ENCODE assay signal across 1 cellular context in genomic region chr5:146192571-146193043, GRCh38.
TF ChIP-seq lines count a peak whose summit lies in the region.

No MANE protein-coding gene starts in this region.

TF ChIP-seq in K562, 482 proteins besides CTCF, POLR2A, EP300 and RAD21 (continued from another document and continues in another):
- TF ChIP-seq EGR1 (conservative IDR thresholded peaks at IDR 0.05) (no peak), SMARCC2 (IDR thresholded peaks at IDR 0.05; ENCODE audit: low read depth) (peak; percentile 43; the same call in 1 of the 2 replicates), PHF8 (IDR thresholded peaks at IDR 0.05; ENCODE audit: borderline replicate concordance, low read length) (no peak), C11orf30 (IDR thresholded peaks at IDR 0.05; ENCODE audit: low read depth) (peak; percentile 27; the same call in 1 of the 2 replicates), ZNF592 (IDR thresholded peaks at IDR 0.05) (peak; percentile 41; the same call in 1 of the 2 replicates), BRD9 (IDR thresholded peaks at IDR 0.05; ENCODE audit: low read depth, partially characterized antibody) (peak; percentile 47), ELK1 (CRISPR knock-in tag; IDR thresholded peaks at IDR 0.05) (no peak), RERE (CRISPR knock-in tag; IDR thresholded peaks at IDR 0.05; ENCODE audit: borderline replicate concordance) (no peak), NUFIP1 (IDR thresholded peaks at IDR 0.05; ENCODE audit: partially characterized antibody) (no peak), ZNF717 (CRISPR knock-in tag; IDR thresholded peaks at IDR 0.05) (no peak), MTF1 (CRISPR knock-in tag; IDR thresholded peaks at IDR 0.05; ENCODE audit: borderline replicate concordance) (no peak), NKRF (IDR thresholded peaks at IDR 0.05; ENCODE audit: borderline replicate concordance) (no peak), TAF15 (IDR thresholded peaks at IDR 0.05; ENCODE audit: low read depth, low read length) (no peak), SRSF9 (IDR thresholded peaks at IDR 0.05; ENCODE audit: borderline replicate concordance, low read depth, low read length) (no peak), RCOR1 (IDR thresholded peaks at IDR 0.05; ENCODE audit: borderline replicate concordance in 1 of 2, low read depth in 2 of 2, low read length in 2 of 2) (0 out of 4 replicates have a peak, but pooled peaks of 1 of the 2 experiments have one; percentile 22), TSC22D4 (tag; IDR thresholded peaks at IDR 0.05) (no peak), ZNF124 (CRISPR knock-in tag; IDR thresholded peaks at IDR 0.05) (no peak), ZNF408 (CRISPR knock-in tag; IDR thresholded peaks at IDR 0.05; ENCODE audit: low read depth) (no peak), FOXO4 (CRISPR knock-in tag; IDR thresholded peaks at IDR 0.05) (no peak), CEBPB (tag; IDR thresholded peaks at IDR 0.05) (peak; percentile 64; the same call in 1 of the 2 replicates), HDGF (IDR thresholded peaks at IDR 0.05) (no peak), ATF6 (CRISPR knock-in tag; IDR thresholded peaks at IDR 0.05) (no peak), TFAM (CRISPR knock-in tag; conservative IDR thresholded peaks at IDR 0.05) (no peak), KDM4B (IDR thresholded peaks at IDR 0.05; ENCODE audit: borderline replicate concordance in 2 of 2, low read depth in 1 of 2) (no peak), ZNF316 (IDR thresholded peaks at IDR 0.05) (no peak), HOMEZ (CRISPR knock-in tag; IDR thresholded peaks at IDR 0.05) (no peak), EWSR1 (IDR thresholded peaks at IDR 0.05; ENCODE audit: borderline replicate concordance, low read depth, partially characterized antibody) (no peak), POLR2AphosphoS2 (IDR thresholded peaks at IDR 0.05; ENCODE audit: low read length) (no peak), LCOR (CRISPR knock-in tag; IDR thresholded peaks at IDR 0.05) (no peak), KAT2B (IDR thresholded peaks at IDR 0.05; ENCODE audit: low read depth, low read length) (no peak), HIVEP1 (CRISPR knock-in tag; IDR thresholded peaks at IDR 0.05) (no peak), ERF (CRISPR knock-in tag; IDR thresholded peaks at IDR 0.05) (no peak), HNRNPK (IDR thresholded peaks at IDR 0.05; ENCODE audit: low read depth, low read length, poor library complexity, severe bottlenecking) (no peak), FOXK2 (conservative IDR thresholded peaks at IDR 0.05 in 1 of 2, IDR thresholded peaks at IDR 0.05 in 1 of 2; ENCODE audit: low read depth in 2 of 2) (no peak), SMAD1 (IDR thresholded peaks at IDR 0.05; ENCODE audit: low read depth, low read length, partially characterized antibody) (no peak)
